9 cellular contexts compared by ENCODE assay signal in the genomic region with DNA sequence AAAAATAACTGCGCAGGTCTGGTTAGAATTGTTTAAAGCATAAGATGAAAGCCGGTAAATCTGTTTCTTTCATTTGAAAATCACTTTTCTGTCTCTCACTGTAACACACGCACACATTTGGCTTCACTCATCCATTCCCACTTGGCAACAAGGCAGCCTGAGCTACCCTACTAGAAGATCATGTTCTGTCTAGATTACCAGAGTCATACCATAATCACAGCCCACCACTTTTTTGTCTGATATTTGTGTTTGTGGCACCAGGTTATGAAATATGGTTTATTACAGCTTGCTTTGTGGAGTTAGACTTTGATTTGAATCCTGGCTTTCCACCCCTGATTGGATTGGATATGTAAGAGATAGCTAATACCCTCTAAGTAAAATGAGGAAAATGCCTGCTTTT. TPM values are rescaled to one million over a fixed set of nuclear protein-coding genes. Genes with fewer than 3 reads are reported as not detected.
DNase-seq lines count a peak whose midpoint lies in the region; ATAC-seq and TF ChIP-seq lines count a peak whose summit lies in the region.
"Had no signal": no experiment of that assay in that cellular context is flagged by ENCODE, and none has a peak within 500 bp of the region (broad histone marks: within the 10 kb centered on the region; RNA-seq: fewer than 3 reads in every experiment).

No MANE protein-coding gene starts in this region.

- H2AFZ ChIP-seq in SK-N-SH (ENCODE audit: low read depth) (no peak overlapping the region), SU-DHL-6 (ENCODE audit: low read depth, low read length, severe bottlenecking) (no peak overlapping the region), fibroblast of lung (ENCODE audit: low read length) (no peak overlapping the region), smooth muscle cell (ENCODE audit: low read depth) (no peak overlapping the region)

- H3K27me3 ChIP-seq in SK-N-SH (ENCODE audit: insufficient read depth) (no peaks in the 10 kb centered on the region), SU-DHL-6 (ENCODE audit: low read length) (no peaks in the 10 kb centered on the region), fibroblast of lung (ENCODE audit: control insufficient read depth, insufficient read depth, low read length) (no peaks in the 10 kb centered on the region), smooth muscle cell (ENCODE audit: low read depth) (no peaks in the 10 kb centered on the region)

- TF ChIP-seq RAD21 in SK-N-SH (IDR thresholded peaks at IDR 0.05; ENCODE audit: low read length), result no peak

- H4K20me1 ChIP-seq in SK-N-SH (ENCODE audit: insufficient read depth) (peaks cover 34% of the 10 kb centered on the region), SU-DHL-6 (ENCODE audit: low read depth, low read length) (no peaks in the 10 kb centered on the region), fibroblast of lung (ENCODE audit: control insufficient read depth, extremely low read depth, insufficient read depth, low read length) (no peaks in the 10 kb centered on the region), smooth muscle cell (ENCODE audit: low read depth) (peaks cover 60% of the 10 kb centered on the region)

- H3K27ac ChIP-seq in SK-N-SH (ENCODE audit: low read depth in 2 of 2, low read length in 1 of 2), result no peak overlapping the region
- no peak overlapping the region for H3K27ac ChIP-seq in SU-DHL-6 (ENCODE audit: low read depth, low read length)
- peak overlapping the region; percentile 31 for H3K27ac ChIP-seq in fibroblast of lung (ENCODE audit: insufficient read depth, low read length)
- H3K27ac ChIP-seq in smooth muscle cell (ENCODE audit: low read depth), result peak overlapping the region; percentile 9

- POLR2A ChIA-PET in SK-N-SH (lab: Yijun Ruan, JAX), result interaction anchor here (1.2 kb wide), 1 partner anchor 53 kb away, joined by 4 read pairs; a partner anchor contains a TSS

- no peaks in the 10 kb centered on the region for H3K9me2 ChIP-seq in SK-N-SH
- H3K9me2 ChIP-seq in SU-DHL-6 (replicated peaks; ENCODE audit: insufficient read depth, low read length), result no peaks in the 10 kb centered on the region

- TF ChIP-seq CTCF in SK-N-SH (IDR thresholded peaks at IDR 0.05) (no peak), SU-DHL-6 (IDR thresholded peaks at IDR 0.05; ENCODE audit: insufficient read depth, low read length, poor library complexity, severe bottlenecking) (no peak), fibroblast of lung (conservative IDR thresholded peaks at IDR 0.05 in 1 of 2, IDR thresholded peaks at IDR 0.05 in 1 of 2; ENCODE audit: low read depth in 1 of 2, low read length in 2 of 2) (no peak), smooth muscle cell (IDR thresholded peaks at IDR 0.05; ENCODE audit: borderline replicate concordance, insufficient read depth, poor library complexity, severe bottlenecking) (no peak)

- H3K4me1 ChIP-seq in SK-N-SH (ENCODE audit: control insufficient read depth in 1 of 2, insufficient read depth in 2 of 2, low read depth in 1 of 2, low read length in 1 of 2) (peaks cover 13 to 23% of the 10 kb centered on the region in 2 experiments; a peak in 3 of 4 replicates), fibroblast of lung (ENCODE audit: control insufficient read depth, extremely low read depth, insufficient read depth, low read length) (peaks cover 5% of the 10 kb centered on the region), smooth muscle cell (ENCODE audit: low read depth) (peaks cover 25% of the 10 kb centered on the region)

- no peak for ATAC-seq in SK-N-SH treated with all-trans-retinoic acid at 6 μM for 48 hours

- peaks cover 10% of the 10 kb centered on the region for H3F3A ChIP-seq in SK-N-SH (replicated peaks; ENCODE audit: insufficient read depth)
- H3F3A ChIP-seq in SU-DHL-6 (ENCODE audit: insufficient read depth), result no peaks in the 10 kb centered on the region; the same call in 1 of the 2 replicates
- H3F3A ChIP-seq in smooth muscle cell (ENCODE audit: low read depth), result peaks cover 9% of the 10 kb centered on the region

- WGBS in SK-N-SH (ENCODE audit: low lambda C conversion rate), result 94% methylated on average over 3 of the region's 3 CpGs
- WGBS in smooth muscle cell (ENCODE audit: low lambda C conversion rate), result 68% methylated on average over 3 of the region's 3 CpGs

- H3K36me3 ChIP-seq in SK-N-SH (replicated peaks in 1 of 2; ENCODE audit: control insufficient read depth in 1 of 2, insufficient read depth in 2 of 2, low read length in 1 of 2) (peaks cover 0 to 2% of the 10 kb centered on the region in 2 experiments), SU-DHL-6 (ENCODE audit: low read length) (no peaks in the 10 kb centered on the region), fibroblast of lung (ENCODE audit: control insufficient read depth, insufficient read depth, low read length) (no peaks in the 10 kb centered on the region), smooth muscle cell (ENCODE audit: low read depth) (no peaks in the 10 kb centered on the region)

- H3K4me2 ChIP-seq in SK-N-SH (peak overlapping the region; percentile 66), SU-DHL-6 (ENCODE audit: low read depth, low read length, poor library complexity, severe bottlenecking) (peak overlapping the region; percentile 47), fibroblast of lung (ENCODE audit: extremely low read depth, insufficient read depth, low read length) (peak overlapping the region; percentile 82), smooth muscle cell (peak overlapping the region; percentile 99)

- no peak for TF ChIP-seq EP300 in SK-N-SH (IDR thresholded peaks at IDR 0.05; ENCODE audit: borderline replicate concordance in 1 of 2, low read depth in 1 of 2, low read length in 1 of 2)

- H3K4me3 ChIP-seq in SK-N-SH (ENCODE audit: low read depth in 2 of 2, low read length in 1 of 2) (peak overlapping the region; percentile 18 to 94; a peak in 3 of 4 replicates), SU-DHL-6 (ENCODE audit: insufficient read depth, low read length, poor library complexity, severe bottlenecking) (no peak overlapping the region), fibroblast of lung (replicated peaks in 1 of 4; ENCODE audit: control extremely low read depth in 1 of 4, insufficient read depth in 1 of 4, low read depth in 3 of 4, low read length in 4 of 4) (peak overlapping the region; percentile 5 to 96 (median 65)), smooth muscle cell (peak overlapping the region; percentile 66)

- no peak for DNase-seq in SK-N-SH
- no peak for DNase-seq in fibroblast of lung (ENCODE audit: low read depth in 2 of 2)
- no peak for DNase-seq in smooth muscle cell (lab: John Stamatoyannopoulos, UW; ENCODE audit: unreplicated experiment)
- DNase-seq in activated effector memory CD4-positive, alpha-beta T cell treated with anti-CD3 and anti-CD28 coated beads, Interleukin-2, amount 50 U/mL, for 16 hours, result no peak
- DNase-seq in medulla oblongata (ENCODE audit: extremely low spot score), result no peak
- DNase-seq in stimulated activated naive CD4-positive, alpha-beta T cell (lab: John Stamatoyannopoulos, UW), result no peak
- DNase-seq: SW 1271 had no signal

- H3K9me3 ChIP-seq in SK-N-SH (no peaks in the 10 kb centered on the region), SU-DHL-6 (ENCODE audit: insufficient read depth, low read length) (no peaks in the 10 kb centered on the region), fibroblast of lung (ENCODE audit: control insufficient read depth, insufficient read depth, low read depth, low read length) (no peaks in the 10 kb centered on the region), smooth muscle cell (replicated peaks; ENCODE audit: low read depth) (no peaks in the 10 kb centered on the region)

- H3K9ac ChIP-seq in SK-N-SH (peak overlapping the region; percentile 5; the same call in 1 of the 2 replicates), SU-DHL-6 (ENCODE audit: low read length) (no peak overlapping the region), fibroblast of lung (ENCODE audit: insufficient read depth, low read length) (no peak overlapping the region), smooth muscle cell (ENCODE audit: low read depth) (peak overlapping the region; percentile 32)

- H3K79me2 ChIP-seq in SK-N-SH (ENCODE audit: insufficient read depth) (peaks cover 88% of the 10 kb centered on the region), SU-DHL-6 (ENCODE audit: insufficient read depth, low read length) (peaks cover 21% of the 10 kb centered on the region; the same call in 1 of the 2 replicates), fibroblast of lung (ENCODE audit: control insufficient read depth, insufficient read depth, low read length) (peaks cover 63% of the 10 kb centered on the region), smooth muscle cell (ENCODE audit: low read depth) (peaks cover 64% of the 10 kb centered on the region)

- CTCF ChIA-PET in SK-N-SH (lab: Yijun Ruan, JAX), result interaction anchor here (1.7 kb wide), 1 partner anchor 23 kb away, joined by 5 read pairs; no protein-coding TSS in a partner anchor

TF ChIP-seq in SK-N-SH, 30 proteins besides CTCF, POLR2A, EP300 and RAD21 (continues in another document):
- no peak for TF ChIP-seq GATA2 (CRISPR knock-in tag; IDR thresholded peaks at IDR 0.05)

TF ChIP-seq in SK-N-SH treated with all-trans-retinoic acid at 6 μM for 48 hours, 23 proteins besides CTCF, POLR2A, EP300 and RAD21:
- TF ChIP-seq ZFP30 (CRISPR knock-in tag; IDR thresholded peaks at IDR 0.05) (no peak), ZFP3 (CRISPR knock-in tag; IDR thresholded peaks at IDR 0.05) (no peak), BACH2 (CRISPR knock-in tag; IDR thresholded peaks at IDR 0.05; ENCODE audit: borderline replicate concordance) (no peak)
TF ChIP-seq in SK-N-SH treated with all-trans-retinoic acid at 6 μM for 48 hours: peak in this region for 0.

RNA-seq across cellular contexts. Expression of a gene that starts 2.2 kb away (rescaled TPM):
- polyA plus RNA-seq in SK-N-SH (2012; rRNA removed) (25.6 and 38.8 TPM in 2 replicates), fibroblast of lung (83.5 and 130 TPM in 2 replicates), smooth muscle cell (43.1 and 50.4 TPM in 2 replicates)
- polyA plus RNA-seq in SK-N-SH (2012; cell fraction: cytosol; rRNA removed), result 41.4 and 46.9 TPM in 2 replicates
- polyA plus RNA-seq in SK-N-SH (2012; cell fraction: nucleus; rRNA removed), result 13.3 and 32.7 TPM in 2 replicates
- total RNA-seq in fibroblast of lung (101 and 123 TPM in 2 replicates), smooth muscle cell (94.6 and 111 TPM in 2 replicates)
- 56.4 and 82.8 TPM in 2 replicates for polyA plus RNA-seq in fibroblast of lung (2012)
- polyA minus RNA-seq in fibroblast of lung (ENCODE audit: low replicate concordance), result 24.2 and 27.1 TPM in 2 replicates

RNA-seq across cellular contexts. Expression of a gene that starts 53.4 kb away (rescaled TPM):
- polyA plus RNA-seq in SK-N-SH (2012; rRNA removed) (35.9 and 50.1 TPM in 2 replicates), fibroblast of lung (124 and 143 TPM in 2 replicates), smooth muscle cell (81.7 and 84.5 TPM in 2 replicates)
- polyA plus RNA-seq in SK-N-SH (2012; cell fraction: cytosol; rRNA removed), result 61.6 and 66.2 TPM in 2 replicates
- polyA plus RNA-seq in SK-N-SH (2012; cell fraction: nucleus; rRNA removed), result 16.0 and 32.9 TPM in 2 replicates
- total RNA-seq in fibroblast of lung (140 and 143 TPM in 2 replicates), smooth muscle cell (149 and 172 TPM in 2 replicates)
- 85.9 and 98.8 TPM in 2 replicates for polyA plus RNA-seq in fibroblast of lung (2012)
- polyA minus RNA-seq in fibroblast of lung (ENCODE audit: low replicate concordance), result 10.6 and 12.2 TPM in 2 replicates

Comparison
In these comparisons a context has a peak if more than half of its experiments do, and no peak if none do; other contexts are left out.
1. H3K27ac ChIP-seq: peak in fibroblast of lung (single experiment) and smooth muscle cell (single experiment); none in SK-N-SH (0 of 2) and SU-DHL-6 (single experiment).
2. H3K4me2 ChIP-seq: peak in every context shown above with its lines; median percentile 99 in smooth muscle cell; 82 in fibroblast of lung; 66 in SK-N-SH; 47 in SU-DHL-6.
3. H3K9ac ChIP-seq: peak in SK-N-SH (single experiment) and smooth muscle cell (single experiment); none in SU-DHL-6 (single experiment) and fibroblast of lung (single experiment).